8 cellular contexts compared by ENCODE assay signal in the genomic region with DNA sequence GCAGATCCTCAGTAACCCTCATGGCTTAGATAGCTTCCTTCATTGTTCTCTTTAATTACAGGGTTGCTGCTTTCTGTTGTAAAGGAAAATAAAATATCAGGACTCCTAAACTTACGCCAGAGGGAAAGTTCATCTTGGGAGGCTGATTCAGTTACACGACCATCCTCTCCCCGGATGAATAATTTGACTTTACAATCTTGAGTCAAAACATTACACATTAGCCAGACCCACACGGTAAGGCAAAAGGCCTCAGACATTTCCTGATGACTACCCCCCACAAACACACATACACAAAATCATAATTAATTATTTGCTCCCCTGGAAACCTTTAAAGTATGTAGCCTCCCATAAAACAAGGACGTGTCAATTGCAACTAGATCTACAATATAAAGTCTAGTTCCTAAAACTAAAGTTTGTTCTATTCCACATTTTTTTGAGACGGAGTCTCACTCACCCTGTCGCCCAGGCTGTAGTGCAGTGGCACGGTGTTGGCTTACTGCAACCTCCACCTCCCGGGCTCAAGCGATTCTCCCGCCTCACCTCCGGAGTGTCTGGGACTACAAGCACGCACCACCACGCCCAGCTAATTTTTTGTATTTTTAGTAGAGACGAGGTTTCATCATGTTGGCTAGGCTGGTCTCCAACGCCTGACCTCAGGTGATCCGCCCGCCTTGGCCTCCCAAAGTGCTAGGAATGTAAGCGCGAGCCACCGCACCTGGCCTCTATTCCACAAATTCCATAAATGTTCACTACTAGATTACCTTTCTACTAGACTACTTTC. TPM values are rescaled to one million over a fixed set of nuclear protein-coding genes. Genes with fewer than 3 reads are reported as not detected.
DNase-seq lines count a peak whose midpoint lies in the region; ATAC-seq and TF ChIP-seq lines count a peak whose summit lies in the region.

No MANE protein-coding gene starts in this region.

- no peaks in the 10 kb centered on the region for H3K36me3 ChIP-seq in ectodermal cell (ENCODE audit: control insufficient read depth, insufficient read depth, low read length)
- no peaks in the 10 kb centered on the region for H3K36me3 ChIP-seq in neural cell (ENCODE audit: insufficient read depth, low read length)

- 81 to 87% methylated on average over 21 of the region's 21 CpGs for WGBS in ectodermal cell, 2 experiments

- H3F3A ChIP-seq in neural cell (ENCODE audit: insufficient read depth, low read length, poor library complexity, severe bottlenecking) = no peaks in the 10 kb centered on the region

- peak overlapping the region; percentile 57 for H3K4me3 ChIP-seq in ectodermal cell (ENCODE audit: insufficient read depth, low read depth, low read length)
- H3K4me3 ChIP-seq in neural cell (ENCODE audit: low read length) = peak overlapping the region; percentile 97

- H3K9me3 ChIP-seq in ectodermal cell (ENCODE audit: control insufficient read depth, low read length) = no peaks in the 10 kb centered on the region
- no peaks in the 10 kb centered on the region for H3K9me3 ChIP-seq in neural cell (ENCODE audit: low read length)

- DNase-seq in NCI-H2227 (lab: John Stamatoyannopoulos, UW; ENCODE audit: unreplicated experiment) (peak; percentile 34), NCI-H2227 treated with DMSO at 0.1 percent for 48 hours (lab: John Stamatoyannopoulos, UW) (no peak), NCI-H748 treated with DMSO at 0.1 percent for 48 hours (lab: John Stamatoyannopoulos, UW) (peak; percentile 2), NOMO-1 treated with DMSO at 0.1 percent for 48 hours (lab: John Stamatoyannopoulos, UW; ENCODE audit: unreplicated experiment) (no peak), ecto neural progenitor cell (ENCODE audit: low spot score) (no peak)

- H3K9me2 ChIP-seq in neural cell (ENCODE audit: insufficient read depth, low read length) = no peaks in the 10 kb centered on the region

- peak overlapping the region; percentile 73 for H2AFZ ChIP-seq in neural cell (ENCODE audit: low read depth, low read length)

- TF ChIP-seq RAD21 in neural cell (conservative IDR thresholded peaks at IDR 0.05) = no peak

- H3K79me2 ChIP-seq in neural cell (replicated peaks; ENCODE audit: insufficient read depth, low read length) = peaks cover 18% of the 10 kb centered on the region

- no peak for TF ChIP-seq EP300 in neural cell (conservative IDR thresholded peaks at IDR 0.05; ENCODE audit: poor library complexity, severe bottlenecking)

- TF ChIP-seq CTCF in neural cell (IDR thresholded peaks at IDR 0.05; ENCODE audit: poor library complexity, severe bottlenecking) = no peak

- peak overlapping the region; percentile 75 for H3K9ac ChIP-seq in neural cell (ENCODE audit: low read length)

- H3K4me2 ChIP-seq in neural cell (ENCODE audit: low read length) = peak overlapping the region; percentile 78

- H4K20me1 ChIP-seq in neural cell (ENCODE audit: insufficient read depth) = no peaks in the 10 kb centered on the region

- ATAC-seq in GM21447 (IDR thresholded peaks at IDR 0.05; ENCODE audit: unreplicated experiment) = no peak

- no peaks in the 10 kb centered on the region for H3K27me3 ChIP-seq in ectodermal cell (ENCODE audit: control insufficient read depth, insufficient read depth, low read length, poor library complexity, severe bottlenecking)
- no peaks in the 10 kb centered on the region for H3K27me3 ChIP-seq in neural cell (ENCODE audit: insufficient read depth, low read depth, low read length)

- peaks cover 12% of the 10 kb centered on the region for H3K4me1 ChIP-seq in ectodermal cell (ENCODE audit: control insufficient read depth, insufficient read depth, low read length)

- H3K27ac ChIP-seq in ectodermal cell (ENCODE audit: insufficient read depth, low read depth, low read length, poor library complexity, severe bottlenecking) (peak overlapping the region; percentile 22), neural cell (ENCODE audit: low read length) (peak overlapping the region; percentile 45)

TF ChIP-seq in neural cell, 6 proteins besides CTCF, POLR2A, EP300 and RAD21:
- TF ChIP-seq EZH2 (IDR thresholded peaks at IDR 0.05; ENCODE audit: borderline replicate concordance, insufficient read depth, low read length, poor library complexity, severe bottlenecking) (no peak), MXI1 (conservative IDR thresholded peaks at IDR 0.05; ENCODE audit: poor library complexity, severe bottlenecking) (no peak)

RNA-seq across cellular contexts. Expression of a gene that starts 0.8 kb away (rescaled TPM):
- polyA plus RNA-seq in ectodermal cell (2013, experiment 1 of 4) = 647 TPM
- polyA plus RNA-seq in ectodermal cell (2013, experiment 2 of 4) = 589 TPM
- 516 TPM for polyA plus RNA-seq in ectodermal cell (2013, experiment 3 of 4)
- 538 TPM for polyA plus RNA-seq in ectodermal cell (2013, experiment 4 of 4)
- 239 and 304 TPM in 2 replicates for polyA plus RNA-seq in neural cell
- polyA minus RNA-seq in neural cell = 75.4 and 84.0 TPM in 2 replicates

RNA-seq across cellular contexts. Expression of a gene that starts 22.4 kb away (rescaled TPM):
- polyA plus RNA-seq in ectodermal cell (2013, experiment 1 of 4) = 9.4 TPM
- 10.8 TPM for polyA plus RNA-seq in ectodermal cell (2013, experiment 2 of 4)
- polyA plus RNA-seq in ectodermal cell (2013, experiment 3 of 4) = 6.2 TPM
- polyA plus RNA-seq in ectodermal cell (2013, experiment 4 of 4) = 7.2 TPM
- 0.90 and 1.4 TPM in 2 replicates for polyA plus RNA-seq in neural cell
- polyA minus RNA-seq in neural cell = 2.5 and 3.9 TPM in 2 replicates

RNA-seq across cellular contexts. Expression of a gene that starts 22.6 kb away (rescaled TPM):
- 2.6 TPM for polyA plus RNA-seq in ectodermal cell (2013, experiment 1 of 4)
- polyA plus RNA-seq in ectodermal cell (2013, experiment 2 of 4) = 3.1 TPM
- 2.0 TPM for polyA plus RNA-seq in ectodermal cell (2013, experiment 3 of 4)
- polyA plus RNA-seq in ectodermal cell (2013, experiment 4 of 4) = 1.8 TPM
- 3.5 and 4.9 TPM in 2 replicates for polyA plus RNA-seq in neural cell
- polyA minus RNA-seq in neural cell = 1.5 and 2.2 TPM in 2 replicates

RNA-seq across cellular contexts. Expression of a gene that starts 28.1 kb away (rescaled TPM):
- polyA plus RNA-seq in ectodermal cell (2013, experiment 1 of 4) = 220 TPM
- polyA plus RNA-seq in ectodermal cell (2013, experiment 2 of 4) = 216 TPM
- polyA plus RNA-seq in ectodermal cell (2013, experiment 3 of 4) = 201 TPM
- polyA plus RNA-seq in ectodermal cell (2013, experiment 4 of 4) = 198 TPM
- 149 and 170 TPM in 2 replicates for polyA plus RNA-seq in neural cell
- 52.0 and 55.5 TPM in 2 replicates for polyA minus RNA-seq in neural cell

RNA-seq across cellular contexts. Expression of a gene that starts 31.6 kb away (rescaled TPM):
- polyA plus RNA-seq in ectodermal cell (2013, experiment 1 of 4) = 4.6 TPM
- polyA plus RNA-seq in ectodermal cell (2013, experiment 2 of 4) = 6.4 TPM
- polyA plus RNA-seq in ectodermal cell (2013, experiment 3 of 4) = 5.1 TPM
- 5.3 TPM for polyA plus RNA-seq in ectodermal cell (2013, experiment 4 of 4)
- 0.50 and 0.51 TPM in 2 replicates for polyA plus RNA-seq in neural cell
- 0.35 and 0.49 TPM in 2 replicates for polyA minus RNA-seq in neural cell

Comparison
In these comparisons a context has a peak if more than half of its experiments do, and no peak if none do; other contexts are left out.
1. DNase-seq: peak in NCI-H2227 (single experiment) and NCI-H748 treated with DMSO at 0.1 percent for 48 hours (single experiment); none in NCI-H2227 treated with DMSO at 0.1 percent for 48 hours (single experiment), NOMO-1 treated with DMSO at 0.1 percent for 48 hours (single experiment) and ecto neural progenitor cell (single experiment).